In the genomic region with DNA sequence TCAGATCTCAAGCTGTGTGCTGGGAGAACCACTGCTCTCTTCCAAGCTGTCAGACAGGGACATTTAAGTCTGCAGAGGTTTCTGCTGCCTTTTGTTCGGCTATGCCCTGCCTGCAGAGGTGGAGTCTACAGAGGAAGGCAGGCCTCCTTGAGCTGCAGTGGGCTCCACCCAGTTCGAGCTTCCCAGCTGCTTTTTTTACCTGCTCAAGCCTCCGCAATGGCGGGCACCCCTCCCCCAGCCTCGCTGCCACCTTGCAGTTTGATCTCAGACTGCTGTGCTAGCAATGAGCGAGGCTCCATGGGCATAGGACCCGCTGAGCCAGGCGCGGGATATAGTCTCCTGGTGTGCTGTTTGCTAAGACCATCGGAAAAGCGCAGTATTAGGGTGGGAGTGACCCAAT, we compare ENCODE assay signal across 7 cellular contexts. TPM values are rescaled to one million over a fixed set of nuclear protein-coding genes. Genes with fewer than 3 reads are reported as not detected.
"Had no signal": no experiment of that assay in that cellular context is flagged by ENCODE, and none has a peak within 500 bp of the region (broad histone marks: within the 10 kb centered on the region; RNA-seq: fewer than 3 reads in every experiment).

No MANE protein-coding gene starts in this region.

RNA-seq across cellular contexts. Expression of a gene that starts 55.8 kb away (rescaled TPM):
- total RNA-seq: dermis blood vessel endothelial cell, dermis microvascular lymphatic vessel endothelial cell, endothelial cell of umbilical vein, epithelial cell of proximal tubule, fibroblast of villous mesenchyme, foreskin keratinocyte, glomerular endothelial cell had no signal
